Comparison of ENCODE assay signal across 8 cellular contexts in genomic region chr22:22168190-22168940, GRCh38.
DNase-seq lines count a peak whose midpoint lies in the region; ATAC-seq and TF ChIP-seq lines count a peak whose summit lies in the region.

No MANE protein-coding gene starts in this region.

- H3K27me3 ChIP-seq in mammary epithelial cell (ENCODE audit: insufficient read depth, low read length), result no peaks in the 10 kb centered on the region

- CTCF ChIA-PET in mammary epithelial cell (lab: Charles Lee; ENCODE audit: low non-redundant PET), result no interaction called here

- dilution Hi-C loops in mammary epithelial cell (cut with HindIII; ENCODE audit: low sequenced_read_pairs), result no loop called here

- peak; percentile 33 for ATAC-seq in HG02798 (IDR thresholded peaks at IDR 0.05; ENCODE audit: poor library complexity, unreplicated experiment)

- no peaks in the 10 kb centered on the region for H3K36me3 ChIP-seq in mammary epithelial cell (ENCODE audit: insufficient read depth, low read length)

- intact Hi-C loops in mammary epithelial cell (cut with micrococcal nuclease), result no loop called here

- TF ChIP-seq CTCF in mammary epithelial cell (conservative IDR thresholded peaks at IDR 0.05 in 1 of 2, IDR thresholded peaks at IDR 0.05 in 1 of 2; ENCODE audit: extremely low read depth in 1 of 2, insufficient read depth in 1 of 2, low read depth in 1 of 2, low read length in 2 of 2), result no peak
- no peak for TF ChIP-seq CTCF in nephron progenitor cell (IDR thresholded peaks at IDR 0.05)

- H3K27ac ChIP-seq in mammary epithelial cell (ENCODE audit: insufficient read depth, low read depth, low read length), result no peak overlapping the region

- no peaks in the 10 kb centered on the region for H3K36me3 Mint-ChIP-seq in activated T-cell treated with anti-CD3 and anti-CD28 coated beads, Interleukin-2, amount 50 U/mL, for 24 hours (ENCODE audit: low read depth)
- H3K36me3 Mint-ChIP-seq in nephron progenitor cell (ENCODE audit: low read depth), result no peaks in the 10 kb centered on the region

- in situ Hi-C loops in mammary epithelial cell (cut with MboI; ENCODE audit: low sequenced_read_pairs in 2 of 2), result no loop called here

- no TSS peak for BruUV-seq in mammary epithelial cell (replicated peaks; lab: Mats Ljungman, UMichigan)

- no peak overlapping the region for H3K4me3 ChIP-seq in mammary epithelial cell (replicated peaks in 1 of 3; ENCODE audit: insufficient read depth in 1 of 3, low read depth in 2 of 3, low read length in 3 of 3)

- no peak overlapping the region for H3K9ac ChIP-seq in mammary epithelial cell (ENCODE audit: insufficient read depth, low read length)

- H3K4me3 Mint-ChIP-seq in activated T-cell treated with anti-CD3 and anti-CD28 coated beads, Interleukin-2, amount 50 U/mL, for 24 hours, result peak overlapping the region; percentile 53
- peak overlapping the region; percentile 73 for H3K4me3 Mint-ChIP-seq in nephron progenitor cell

- no peaks in the 10 kb centered on the region for H3K9me3 Mint-ChIP-seq in activated T-cell treated with anti-CD3 and anti-CD28 coated beads, Interleukin-2, amount 50 U/mL, for 24 hours
- peaks cover 4% of the 10 kb centered on the region for H3K9me3 Mint-ChIP-seq in nephron progenitor cell

- H3K4me2 ChIP-seq in mammary epithelial cell (ENCODE audit: insufficient read depth, low read depth, low read length), result no peak overlapping the region

- H3K27ac Mint-ChIP-seq in activated T-cell treated with anti-CD3 and anti-CD28 coated beads, Interleukin-2, amount 50 U/mL, for 24 hours, result peak overlapping the region; percentile 80
- H3K27ac Mint-ChIP-seq in nephron progenitor cell, result no peak overlapping the region

- H4K20me1 ChIP-seq in mammary epithelial cell (ENCODE audit: insufficient read depth, low read length), result no peaks in the 10 kb centered on the region

- H3K9me3 ChIP-seq in mammary epithelial cell (replicated peaks; ENCODE audit: insufficient read depth, low read length), result no peaks in the 10 kb centered on the region

- H3K27me3 Mint-ChIP-seq in activated T-cell treated with anti-CD3 and anti-CD28 coated beads, Interleukin-2, amount 50 U/mL, for 24 hours, result peaks cover 4% of the 10 kb centered on the region
- peaks cover 89% of the 10 kb centered on the region for H3K27me3 Mint-ChIP-seq in nephron progenitor cell (ENCODE audit: low read depth, poor library complexity)

- peak; percentile 42 for DNase-seq in activated T-cell treated with anti-CD3 and anti-CD28 coated beads, Interleukin-2, amount 50 U/mL, for 24 hours
- no peak for DNase-seq in activated T-cell treated with anti-CD3 and anti-CD28 coated beads for 4 hours
- DNase-seq in NCI-H460 (ENCODE audit: extremely low read depth, low read depth), result peak; percentile 51
- peak; percentile 42 for DNase-seq in mammary epithelial cell
- DNase-seq in nephron progenitor cell, result no peak
- no peak for DNase-seq in kidney glomerular epithelial cell (lab: John Stamatoyannopoulos, UW)
- DNase-seq in stimulated activated CD4-positive, alpha-beta T cell treated with anti-CD3 and anti-CD28 coated beads, Interleukin-12 subunit alpha, Interleukin-12 subunit beta, amount 100 ng/mL, for 4 hours, result no peak

- H2AFZ ChIP-seq in mammary epithelial cell (ENCODE audit: low read depth, low read length), result no peak overlapping the region

- H3K79me2 ChIP-seq in mammary epithelial cell (ENCODE audit: insufficient read depth, low read length), result no peaks in the 10 kb centered on the region

- H3K4me1 Mint-ChIP-seq in activated T-cell treated with anti-CD3 and anti-CD28 coated beads, Interleukin-2, amount 50 U/mL, for 24 hours (ENCODE audit: low read depth), result peaks cover 22% of the 10 kb centered on the region
- H3K4me1 Mint-ChIP-seq in nephron progenitor cell, result peaks cover 6% of the 10 kb centered on the region

- no peaks in the 10 kb centered on the region for H3K4me1 ChIP-seq in mammary epithelial cell (ENCODE audit: insufficient read depth, low read length)

- 44% methylated on average over 7 of the region's 7 CpGs for WGBS in mammary epithelial cell (ENCODE audit: low coverage, missing lambda C conversion rate)

Comparison
In these comparisons a context has a peak if more than half of its experiments do, and no peak if none do; other contexts are left out.
1. DNase-seq: peak in activated T-cell treated with anti-CD3 and anti-CD28 coated beads, Interleukin-2, amount 50 U/mL, for 24 hours (single experiment), NCI-H460 (single experiment) and mammary epithelial cell (single experiment); none in activated T-cell treated with anti-CD3 and anti-CD28 coated beads for 4 hours (single experiment), nephron progenitor cell (single experiment), kidney glomerular epithelial cell (single experiment) and stimulated activated CD4-positive, alpha-beta T cell treated with anti-CD3 and anti-CD28 coated beads, Interleukin-12 subunit alpha, Interleukin-12 subunit beta, amount 100 ng/mL, for 4 hours (single experiment).